35 cellular contexts compared by ENCODE assay signal in genomic region chr20:57529810-57530209, GRCh38. TPM values are rescaled to one million over a fixed set of nuclear protein-coding genes. Genes with fewer than 3 reads are reported as not detected.
"Had no signal": no experiment of that assay in that cellular context is flagged by ENCODE, and none has a peak within 500 bp of the region (broad histone marks: within the 10 kb centered on the region; RNA-seq: fewer than 3 reads in every experiment).

No MANE protein-coding gene starts in this region.

- DNase-seq: activated CD4-positive, alpha-beta memory T cell treated with anti-CD3 and anti-CD28 coated beads, Interleukin-2, amount 10 ng/mL, durations not matched to agents 7 days and 5 days; activated CD4-positive, alpha-beta T cell treated with anti-CD3 and anti-CD28 coated beads, Interleukin-2, amount 10 ng/mL, durations not matched to agents 24 days and 14 days; activated CD4-positive, CD25-positive, alpha-beta regulatory T cell treated with anti-CD3 and anti-CD28 coated beads, Interleukin-2, amount 50 U/mL, for 72 hours; activated CD8-positive, alpha-beta memory T cell treated with anti-CD3 and anti-CD28 coated beads, Interleukin-2, amount 50 U/mL, for 48 hours; activated gamma-delta T cell; activated naive CD4-positive, alpha-beta T cell treated with anti-CD3 and anti-CD28 coated beads, Interleukin-2, amount 10 ng/mL, durations not matched to agents 7 days and 5 days; activated T-cell treated with anti-CD3 and anti-CD28 coated beads, Interleukin-2, amount 50 U/mL, for 24 hours; amniotic stem cell; brain microvascular endothelial cell; caudate nucleus; endodermal cell; foreskin fibroblast; head of caudate nucleus; hippocampal formation; left cardiac atrium; mammary epithelial cell; natural killer cell; stimulated activated CD4-positive, alpha-beta T cell treated with anti-CD3 and anti-CD28 coated beads, Interleukin-12 subunit alpha, Interleukin-12 subunit beta, amount 100 ng/mL, for 4 hours; stimulated activated CD4-positive, alpha-beta T cell treated with anti-CD3 and anti-CD28 coated beads, Interleukin-4, amount 100 ng/mL, for 1 hour; T-helper 17 cell; T1000 had no signal

- H3K4me1 Mint-ChIP-seq: activated CD4-positive, alpha-beta memory T cell treated with anti-CD3 and anti-CD28 coated beads, Interleukin-2, amount 10 ng/mL, durations not matched to agents 7 days and 5 days; activated CD4-positive, alpha-beta T cell treated with anti-CD3 and anti-CD28 coated beads, Interleukin-2, amount 10 ng/mL, durations not matched to agents 24 days and 14 days; activated naive CD4-positive, alpha-beta T cell treated with anti-CD3 and anti-CD28 coated beads, Interleukin-2, amount 10 ng/mL, durations not matched to agents 7 days and 5 days; endodermal cell; natural killer cell had no signal

- H3K27me3 ChIP-seq: brain microvascular endothelial cell had no signal

- H3K9me3 ChIP-seq: neutrophil, suprapubic skin, tibial artery had no signal

- H3K4me3 Mint-ChIP-seq: activated CD4-positive, alpha-beta memory T cell treated with anti-CD3 and anti-CD28 coated beads, Interleukin-2, amount 10 ng/mL, durations not matched to agents 7 days and 5 days; activated CD4-positive, alpha-beta T cell treated with anti-CD3 and anti-CD28 coated beads, Interleukin-2, amount 10 ng/mL, durations not matched to agents 24 days and 14 days; activated naive CD4-positive, alpha-beta T cell treated with anti-CD3 and anti-CD28 coated beads, Interleukin-2, amount 10 ng/mL, durations not matched to agents 7 days and 5 days; activated T-cell treated with anti-CD3 and anti-CD28 coated beads, Interleukin-2, amount 50 U/mL, for 24 hours; dendritic cell treated with granulocyte-macrophage colony-stimulating factor and Interleukin-4, amounts not matched to agents 40 ng/mL and 50 ng/mL, for 4 days; endodermal cell; mesothelial cell of epicardium; natural killer cell; T-helper 17 cell had no signal

- H3K36me3 Mint-ChIP-seq: activated naive CD4-positive, alpha-beta T cell treated with anti-CD3 and anti-CD28 coated beads, Interleukin-2, amount 10 ng/mL, durations not matched to agents 7 days and 5 days; mesothelial cell of epicardium; natural killer cell had no signal

- FAIRE-seq: astrocyte, keratinocyte had no signal

- H3K9me3 Mint-ChIP-seq: activated CD4-positive, alpha-beta memory T cell treated with anti-CD3 and anti-CD28 coated beads, Interleukin-2, amount 10 ng/mL, durations not matched to agents 7 days and 5 days; activated CD4-positive, alpha-beta T cell treated with anti-CD3 and anti-CD28 coated beads, Interleukin-2, amount 10 ng/mL, durations not matched to agents 24 days and 14 days; activated naive CD4-positive, alpha-beta T cell treated with anti-CD3 and anti-CD28 coated beads, Interleukin-2, amount 10 ng/mL, durations not matched to agents 7 days and 5 days; activated T-cell treated with anti-CD3 and anti-CD28 coated beads, Interleukin-2, amount 50 U/mL, for 24 hours; dendritic cell treated with granulocyte-macrophage colony-stimulating factor and Interleukin-4, amounts not matched to agents 40 ng/mL and 50 ng/mL, for 4 days; natural killer cell had no signal

- ATAC-seq: esophagus mucosa, left cardiac atrium, sciatic nerve, T-helper 17 cell had no signal

- H3K4me3 ChIP-seq: skin epidermis, suprapubic skin, tibial artery had no signal

- H3K36me3 ChIP-seq: brain microvascular endothelial cell, neutrophil, suprapubic skin, tibial artery had no signal

- H3K27ac ChIP-seq: brain microvascular endothelial cell, neutrophil, skin epidermis, suprapubic skin, tibial artery had no signal

- H3K4me1 ChIP-seq: suprapubic skin, tibial artery had no signal

- H3K27ac Mint-ChIP-seq: activated CD4-positive, alpha-beta memory T cell treated with anti-CD3 and anti-CD28 coated beads, Interleukin-2, amount 10 ng/mL, durations not matched to agents 7 days and 5 days; activated CD4-positive, alpha-beta T cell treated with anti-CD3 and anti-CD28 coated beads, Interleukin-2, amount 10 ng/mL, durations not matched to agents 24 days and 14 days; activated naive CD4-positive, alpha-beta T cell treated with anti-CD3 and anti-CD28 coated beads, Interleukin-2, amount 10 ng/mL, durations not matched to agents 7 days and 5 days; activated T-cell treated with anti-CD3 and anti-CD28 coated beads, Interleukin-2, amount 50 U/mL, for 24 hours; dendritic cell treated with granulocyte-macrophage colony-stimulating factor and Interleukin-4, amounts not matched to agents 40 ng/mL and 50 ng/mL, for 4 days; endodermal cell; mesothelial cell of epicardium; natural killer cell; progenitor cell of endocrine pancreas; T-helper 17 cell had no signal

RNA-seq across cellular contexts. Expression of gene CTCFL, which starts 4.9 kb away (rescaled TPM):
- total RNA-seq: activated CD4-positive, alpha-beta memory T cell treated with anti-CD3 and anti-CD28 coated beads, Interleukin-2, amount 10 ng/mL, durations not matched to agents 7 days and 5 days; activated CD4-positive, alpha-beta T cell treated with anti-CD3 and anti-CD28 coated beads, Interleukin-2, amount 10 ng/mL, durations not matched to agents 24 days and 14 days; astrocyte; esophagus mucosa; left cardiac atrium; mammary epithelial cell; natural killer cell; osteocyte; progenitor cell of endocrine pancreas; renal cortical epithelial cell; suprapubic skin; T-helper 17 cell; urinary bladder had no signal
- polyA plus RNA-seq: keratinocyte, mammary epithelial cell, urinary bladder had no signal

RNA-seq across cellular contexts. Expression of gene PCK1, which starts 31.1 kb away (rescaled TPM):
- total RNA-seq: activated CD4-positive, alpha-beta memory T cell treated with anti-CD3 and anti-CD28 coated beads, Interleukin-2, amount 10 ng/mL, durations not matched to agents 7 days and 5 days; activated CD4-positive, alpha-beta T cell treated with anti-CD3 and anti-CD28 coated beads, Interleukin-2, amount 10 ng/mL, durations not matched to agents 24 days and 14 days; astrocyte; endodermal cell; mammary epithelial cell; mesothelial cell of epicardium; natural killer cell; osteocyte; progenitor cell of endocrine pancreas; T-helper 17 cell had no signal
- polyA plus RNA-seq: keratinocyte, mammary epithelial cell had no signal
